In genomic region chr3:11553436-11554235, GRCh38 we compare ENCODE assay signal across 1 cellular context.
TF ChIP-seq lines count a peak whose summit lies in the region.

No MANE protein-coding gene starts in this region.

TF ChIP-seq in IMR-90, 13 proteins besides CTCF, POLR2A, EP300 and RAD21 (continued from another document):
- no peak for TF ChIP-seq RCOR1 (IDR thresholded peaks at IDR 0.05; ENCODE audit: insufficient replicate concordance, low read length)
- TF ChIP-seq FOS (IDR thresholded peaks at IDR 0.05; ENCODE audit: low read depth, low read length) = no peak
- no peak for TF ChIP-seq RFX5 (IDR thresholded peaks at IDR 0.05; ENCODE audit: low read depth, low read length)
- TF ChIP-seq MAZ (IDR thresholded peaks at IDR 0.05; ENCODE audit: borderline replicate concordance, low read depth, low read length) = no peak
